ENCODE assay signal across 26 cellular contexts in genomic region chr7:129890090-129890489, GRCh38.
DNase-seq lines count a peak whose midpoint lies in the region; ATAC-seq, FAIRE-seq and TF ChIP-seq lines count a peak whose summit lies in the region.
"Had no signal": no experiment of that assay in that cellular context is flagged by ENCODE, and none has a peak within 500 bp of the region (broad histone marks: within the 10 kb centered on the region; RNA-seq: fewer than 3 reads in every experiment).

No MANE protein-coding gene starts in this region.

- H3K27me3 ChIP-seq in HepG2 (ENCODE audit: control insufficient read depth in 1 of 2, insufficient read depth in 2 of 2, low read length in 2 of 2), result no peaks in the 10 kb centered on the region
- no peaks in the 10 kb centered on the region for H3K27me3 ChIP-seq in right lobe of liver
- no peaks in the 10 kb centered on the region for H3K27me3 ChIP-seq in K562 (ENCODE audit: control insufficient read depth in 2 of 2, insufficient read depth in 2 of 2, low read length in 2 of 2)
- no peaks in the 10 kb centered on the region for H3K27me3 ChIP-seq in gastrocnemius medialis
- H3K27me3 ChIP-seq: SJCRH30 had no signal

- H3K9me1 ChIP-seq in K562 (ENCODE audit: control insufficient read depth, insufficient read depth, low read length), result no peaks in the 10 kb centered on the region

- H2AFZ ChIP-seq in HepG2 (ENCODE audit: low read length), result no peak overlapping the region
- no peak overlapping the region for H2AFZ ChIP-seq in K562 (ENCODE audit: low read depth, low read length)

- TF ChIP-seq RAD21 in HepG2 (CRISPR knock-in tag; IDR thresholded peaks at IDR 0.05) (no peak), K562 (CRISPR knock-in tag; conservative IDR thresholded peaks at IDR 0.05 in 1 of 2, IDR thresholded peaks at IDR 0.05 in 1 of 2) (no peak)

- H3K27ac ChIP-seq in HepG2 (ENCODE audit: extremely low read length, insufficient read depth, low read length) (peak overlapping the region; percentile 33), right lobe of liver (no peak overlapping the region), K562 (ENCODE audit: extremely low read depth, low read depth, low read length) (no peak overlapping the region), gastrocnemius medialis (peak overlapping the region in 3 of 4 donors; percentile 7 to 36 (median 19))
- H3K27ac ChIP-seq: A549, C4-2B, SJCRH30 had no signal

- no peak for ATAC-seq in HepG2
- ATAC-seq in right lobe of liver, result no peak
- ATAC-seq in K562, result no peak
- ATAC-seq in gastrocnemius medialis, result no peak
- ATAC-seq: A549; CD8-positive, alpha-beta T cell; PC-3; Right ventricle myocardium inferior had no signal

- CTCF ChIA-PET in HepG2 (lab: Yijun Ruan, JAX; ENCODE audit: low intra/inter-chr PET ratio, low total read pairs), result no interaction called here
- CTCF ChIA-PET in K562 (lab: Yijun Ruan, JAX; ENCODE audit: low intra/inter-chr PET ratio), result no interaction called here
- CTCF ChIA-PET in GM10248 (lab: Yijun Ruan, JAX), result interaction anchor here (0.9 to 1.7 kb wide), 3 partner anchors 11 to 14 kb away, joined by 3 to 10 read pairs (median 4); no protein-coding TSS in a partner anchor
- CTCF ChIA-PET in activated naive CD4-positive, alpha-beta T cell treated with anti-CD3 and anti-CD28 coated beads, Interleukin-2, amount 10 ng/mL, durations not matched to agents 7 days and 5 days (lab: Charles Lee), result no interaction called here

- H3K4me2 ChIP-seq in HepG2 (ENCODE audit: low read depth, low read length) (peak overlapping the region; percentile 36; the same call in 1 of the 2 replicates), K562 (ENCODE audit: insufficient read depth, low read length) (no peak overlapping the region)
- H3K4me2 ChIP-seq: A549 had no signal

- DNase-seq in HepG2 (ENCODE audit: low spot score) (no peak), right lobe of liver (no peak), K562 (ENCODE audit: extremely low read depth in 1 of 4, low spot score in 3 of 4) (no peak), gastrocnemius medialis (no peak), NCI-H146 (lab: John Stamatoyannopoulos, UW) (no peak), GM10248 (ENCODE audit: extremely low spot score) (no peak), globus pallidus (ENCODE audit: low spot score) (no peak)
- DNase-seq in activated naive CD4-positive, alpha-beta T cell treated with anti-CD3 and anti-CD28 coated beads, Interleukin-2, amount 10 ng/mL, durations not matched to agents 7 days and 5 days, result no peak
- DNase-seq: AML-193; Caco-2; CD8-positive, alpha-beta T cell; DMS79 treated with DMSO at 0.1 percent for 48 hours; GOT3; Kasumi-1; MV-4-11; NCI-H1105; NCI-H446 treated with DMSO at 0.1 percent for 48 hours; NCI-H526; NCI-H82; NK-92 treated with Interleukin-12 subunit alpha and Interleukin-12 subunit beta, amount 100 ng/mL, for 24 hours; PC-3; SJCRH30 had no signal

- H3K9ac ChIP-seq in HepG2 (ENCODE audit: insufficient read depth, low read depth, low read length) (no peak overlapping the region), K562 (ENCODE audit: insufficient read depth in 1 of 2, low read depth in 2 of 2, low read length in 2 of 2) (no peak overlapping the region)

- in situ Hi-C loops in HepG2 (cut with HindIII; ENCODE audit: extremely low pct_ligation_motif_present, low pct_unique_long_range_greater_than_20kb), result no loop called here
- in situ Hi-C loops in K562 (cut with MboI), result no loop called here
- in situ Hi-C loops in gastrocnemius medialis (cut with MboI; ENCODE audit: low sequenced_read_pairs in 4 of 4), result no loop called here

- POLR2A ChIA-PET in HepG2 (lab: Yijun Ruan, JAX), result no interaction called here
- POLR2A ChIA-PET in K562 (lab: Yijun Ruan, JAX), result interaction anchor here (0.7 to 2.8 kb wide), 5 partner anchors 8 to 76 kb away, joined by 3 to 24 read pairs (median 4); no protein-coding TSS in a partner anchor
- POLR2A ChIA-PET in GM10248 (lab: Yijun Ruan, JAX), result no interaction called here

- H3K4me1 Mint-ChIP-seq in activated naive CD4-positive, alpha-beta T cell treated with anti-CD3 and anti-CD28 coated beads, Interleukin-2, amount 10 ng/mL, durations not matched to agents 7 days and 5 days, result no peaks in the 10 kb centered on the region

- BruUV-seq in HepG2 (replicated peaks; lab: Mats Ljungman, UMichigan) (no TSS peak), K562 (replicated peaks; lab: Mats Ljungman, UMichigan) (no TSS peak)

- no peaks in the 10 kb centered on the region for H3K9me3 Mint-ChIP-seq in activated naive CD4-positive, alpha-beta T cell treated with anti-CD3 and anti-CD28 coated beads, Interleukin-2, amount 10 ng/mL, durations not matched to agents 7 days and 5 days
- H3K9me3 Mint-ChIP-seq: CD8-positive, alpha-beta T cell had no signal

- H3K27ac Mint-ChIP-seq in activated naive CD4-positive, alpha-beta T cell treated with anti-CD3 and anti-CD28 coated beads, Interleukin-2, amount 10 ng/mL, durations not matched to agents 7 days and 5 days, result no peak overlapping the region
- H3K27ac Mint-ChIP-seq: CD8-positive, alpha-beta T cell had no signal

- no peak for TF ChIP-seq EP300 in HepG2 (IDR thresholded peaks at IDR 0.05; ENCODE audit: low read depth in 2 of 2, low read length in 2 of 2)
- no peak for TF ChIP-seq EP300 in HepG2 (CRISPR knock-in tag; IDR thresholded peaks at IDR 0.05; ENCODE audit: borderline replicate concordance)
- no peak for TF ChIP-seq EP300 in K562 (IDR thresholded peaks at IDR 0.05; ENCODE audit: low read length)

- no peak overlapping the region for H3K4me3 Mint-ChIP-seq in activated naive CD4-positive, alpha-beta T cell treated with anti-CD3 and anti-CD28 coated beads, Interleukin-2, amount 10 ng/mL, durations not matched to agents 7 days and 5 days
- H3K4me3 Mint-ChIP-seq: CD8-positive, alpha-beta T cell had no signal

- TF ChIP-seq CTCF in HepG2 (CRISPR knock-in tag; IDR thresholded peaks at IDR 0.05) (no peak), right lobe of liver (IDR thresholded peaks at IDR 0.05) (no peak), K562 (IDR thresholded peaks at IDR 0.05 in 2 of 3, conservative IDR thresholded peaks at IDR 0.05 in 1 of 3; ENCODE audit: insufficient read depth in 2 of 3, low read depth in 1 of 3, low read length in 3 of 3) (no peak), gastrocnemius medialis (IDR thresholded peaks at IDR 0.05 in 4 of 5, conservative IDR thresholded peaks at IDR 0.05 in 1 of 5) (no peak), GM10248 (IDR thresholded peaks at IDR 0.05; ENCODE audit: control extremely low read depth, extremely low read depth, low read depth, missing control alignments) (no peak)

- WGBS in HepG2 (ENCODE audit: low lambda C conversion rate), result 96% methylated on average over 9 of the region's 9 CpGs
- 76% methylated on average over 9 of the region's 9 CpGs for WGBS in right lobe of liver (ENCODE audit: insufficient coverage, low coverage, low lambda C conversion rate, missing lambda C conversion rate)
- WGBS in K562 (ENCODE audit: insufficient coverage, low coverage, missing lambda C conversion rate), result 87% methylated on average over 9 of the region's 9 CpGs

- H3K4me3 ChIP-seq in HepG2 (replicated peaks in 1 of 3; ENCODE audit: insufficient read depth in 1 of 3, low read depth in 2 of 3, low read length in 3 of 3) (no peak overlapping the region), right lobe of liver (no peak overlapping the region), K562 (no peak overlapping the region), gastrocnemius medialis (no peak overlapping the region)
- H3K4me3 ChIP-seq: A549, HAP-1, SJCRH30 had no signal

- H3K36me3 Mint-ChIP-seq in activated naive CD4-positive, alpha-beta T cell treated with anti-CD3 and anti-CD28 coated beads, Interleukin-2, amount 10 ng/mL, durations not matched to agents 7 days and 5 days, result peaks cover 6% of the 10 kb centered on the region

- peaks cover 4% of the 10 kb centered on the region for H4K20me1 ChIP-seq in HepG2 (ENCODE audit: insufficient read depth, low read length)
- no peaks in the 10 kb centered on the region for H4K20me1 ChIP-seq in K562 (replicated peaks; ENCODE audit: control insufficient read depth, insufficient read depth, low read length)

- no peak for TF ChIP-seq POLR2A in HepG2 (IDR thresholded peaks at IDR 0.05; ENCODE audit: insufficient read depth in 1 of 2, low read depth in 2 of 2, low read length in 2 of 2)
- no peak for TF ChIP-seq POLR2A in right lobe of liver (IDR thresholded peaks at IDR 0.05)
- TF ChIP-seq POLR2A in K562 (conservative IDR thresholded peaks at IDR 0.05), result no peak
- TF ChIP-seq POLR2A in gastrocnemius medialis (IDR thresholded peaks at IDR 0.05), result no peak

- H3K79me2 ChIP-seq in HepG2 (ENCODE audit: insufficient read depth, low read length) (no peaks in the 10 kb centered on the region), K562 (ENCODE audit: control insufficient read depth, insufficient read depth, low read length) (no peaks in the 10 kb centered on the region)

- H3K4me1 ChIP-seq in HepG2 (ENCODE audit: insufficient read depth, low read length), result peaks cover 19% of the 10 kb centered on the region
- H3K4me1 ChIP-seq in right lobe of liver, result peaks cover 0 to 6% (median 0%) of the 10 kb centered on the region in 4 donors
- peaks cover 0 to 6% of the 10 kb centered on the region in 2 experiments; a peak in 1 of 5 replicates for H3K4me1 ChIP-seq in K562 (replicated peaks in 1 of 2; ENCODE audit: control insufficient read depth in 2 of 2, insufficient read depth in 2 of 2, low read length in 2 of 2)
- H3K4me1 ChIP-seq in gastrocnemius medialis, result peaks cover 24 to 36% of the 10 kb centered on the region in 2 donors
- H3K4me1 ChIP-seq: Caco-2 had no signal

- H3K36me3 ChIP-seq in HepG2 (replicated peaks in 1 of 2; ENCODE audit: control insufficient read depth in 1 of 2, insufficient read depth in 2 of 2, low read length in 2 of 2) (peaks cover 2 to 14% of the 10 kb centered on the region in 2 experiments; a peak in 4 of 5 replicates), right lobe of liver (no peaks in the 10 kb centered on the region), K562 (ENCODE audit: control insufficient read depth, insufficient read depth, low read length) (no peaks in the 10 kb centered on the region), gastrocnemius medialis (no peaks in the 10 kb centered on the region)

- FAIRE-seq in HepG2 (lab: Jason Lieb, UNC) (no peak), K562 (lab: Jason Lieb, UNC) (no peak)
- FAIRE-seq: A549 had no signal

- intact Hi-C loops in HepG2 (cut with micrococcal nuclease; ENCODE audit: unreplicated experiment) (no loop called here), right lobe of liver (cut with DNase I) (no loop called here), K562 (cut with micrococcal nuclease) (no loop called here), gastrocnemius medialis (cut with DNase I; ENCODE audit: low total_unique reads) (no loop called here)

- no peaks in the 10 kb centered on the region for H3K27me3 Mint-ChIP-seq in activated naive CD4-positive, alpha-beta T cell treated with anti-CD3 and anti-CD28 coated beads, Interleukin-2, amount 10 ng/mL, durations not matched to agents 7 days and 5 days

- no peaks in the 10 kb centered on the region for H3K9me3 ChIP-seq in HepG2 (ENCODE audit: low read length)
- H3K9me3 ChIP-seq in right lobe of liver, result no peaks in the 10 kb centered on the region
- H3K9me3 ChIP-seq in K562 (replicated peaks; ENCODE audit: control insufficient read depth, insufficient read depth, low read depth, low read length), result no peaks in the 10 kb centered on the region
- H3K9me3 ChIP-seq in gastrocnemius medialis, result no peaks in the 10 kb centered on the region
- H3K9me3 ChIP-seq: A549, Caco-2, HAP-1, SJCRH30 had no signal

Comparison
In these comparisons a context has a peak if more than half of its experiments do, and no peak if none do; other contexts are left out.
1. H3K27ac ChIP-seq: peak in HepG2 (single experiment) and gastrocnemius medialis (3 of 4); none in right lobe of liver (0 of 3) and K562 (single experiment).
2. Of the 241 proteins assayed by ChIP-seq in both HepG2 and K562: peak only in HepG2: none; only in K562: HOMEZ, MTF1, ZNF253 and ZNF3; in both: none; in neither: 237.